ENCODE assay signal across 8 cellular contexts in genomic region chr6:31403283-31403989, GRCh38. TPM values are rescaled to one million over a fixed set of nuclear protein-coding genes. Genes with fewer than 3 reads are reported as not detected.
DNase-seq lines count a peak whose midpoint lies in the region; ATAC-seq lines count a peak whose summit lies in the region.

MICA (plus strand) TSS chr6:31403595; CDS start chr6:31403633, 38 bp downstream.

- H3K36me3 Mint-ChIP-seq in activated CD4-positive, alpha-beta T cell treated with anti-CD3 and anti-CD28 coated beads, Interleukin-2, amount 10 ng/mL, durations not matched to agents 24 days and 14 days (ENCODE audit: low read depth): peaks cover 17% of the 10 kb centered on the region

- H3K27ac Mint-ChIP-seq in activated CD4-positive, alpha-beta T cell treated with anti-CD3 and anti-CD28 coated beads, Interleukin-2, amount 10 ng/mL, durations not matched to agents 24 days and 14 days: peak within 1 kb of the TSS; percentile 69

- peak; percentile 8 for DNase-seq in COR-L47 (lab: John Stamatoyannopoulos, UW)
- peak; percentile 88 for DNase-seq in MG63
- DNase-seq in activated CD4-positive, alpha-beta T cell treated with anti-CD3 and anti-CD28 coated beads, Interleukin-2, amount 10 ng/mL, durations not matched to agents 24 days and 14 days: peak; percentile 93
- DNase-seq in dedifferentiated amniotic fluid mesenchymal stem cell (ENCODE audit: extremely low spot score): peak; percentile 88
- peak; percentile 95 for DNase-seq in left kidney (ENCODE audit: low read depth, low spot score)
- DNase-seq in stimulated activated CD4-positive, alpha-beta T cell treated with anti-CD3 and anti-CD28 coated beads, Interleukin-1b, Interleukin-23, amount 100 ng/mL, for 24 hours (ENCODE audit: low read depth in 4 of 4, low spot score in 1 of 4): peak; percentile 41 to 73 (median 52)
- no peak for DNase-seq in NCI-H146 (lab: John Stamatoyannopoulos, UW)

- no peaks in the 10 kb centered on the region for H3K9me3 ChIP-seq in MG63

- H3K4me1 Mint-ChIP-seq in activated CD4-positive, alpha-beta T cell treated with anti-CD3 and anti-CD28 coated beads, Interleukin-2, amount 10 ng/mL, durations not matched to agents 24 days and 14 days: peaks cover 59% of the 10 kb centered on the region

- peak; percentile 50 for ATAC-seq in GM21619 (IDR thresholded peaks at IDR 0.05; ENCODE audit: unreplicated experiment)

- no peaks in the 10 kb centered on the region for H3K9me3 Mint-ChIP-seq in activated CD4-positive, alpha-beta T cell treated with anti-CD3 and anti-CD28 coated beads, Interleukin-2, amount 10 ng/mL, durations not matched to agents 24 days and 14 days

- intact Hi-C loops in activated CD4-positive, alpha-beta T cell treated with anti-CD3 and anti-CD28 coated beads, Interleukin-2, amount 10 ng/mL, durations not matched to agents 24 days and 14 days (cut with micrococcal nuclease): loop anchor here (5.0 kb wide), 1 partner anchor 94 kb away; the partner anchor contains the start of gene MICB

- peak within 1 kb of the TSS; percentile 86 for H3K4me3 Mint-ChIP-seq in activated CD4-positive, alpha-beta T cell treated with anti-CD3 and anti-CD28 coated beads, Interleukin-2, amount 10 ng/mL, durations not matched to agents 24 days and 14 days

- peaks cover 2% of the 10 kb centered on the region for H3K27me3 Mint-ChIP-seq in activated CD4-positive, alpha-beta T cell treated with anti-CD3 and anti-CD28 coated beads, Interleukin-2, amount 10 ng/mL, durations not matched to agents 24 days and 14 days

- peak within 1 kb of the TSS; percentile 89 for H3K4me3 ChIP-seq in MG63

- peaks cover 5% of the 10 kb centered on the region; the same call in 1 of the 2 replicates for H3K36me3 ChIP-seq in MG63

- no peaks in the 10 kb centered on the region for H3K27me3 ChIP-seq in MG63

RNA-seq across cellular contexts. Expression of gene MICA, which starts in this region (rescaled TPM):
- total RNA-seq in MG63 (2014; rRNA removed; shearing (Covaris generic); ENCODE audit: low replicate concordance): 15.9 and 31.0 TPM in 2 replicates
- 6.5 and 7.3 TPM in 2 replicates for total RNA-seq in activated CD4-positive, alpha-beta T cell treated with anti-CD3 and anti-CD28 coated beads, Interleukin-2, amount 10 ng/mL, durations not matched to agents 24 days and 14 days
